Comparison of ENCODE assay signal across 9 cellular contexts in the genomic region with DNA sequence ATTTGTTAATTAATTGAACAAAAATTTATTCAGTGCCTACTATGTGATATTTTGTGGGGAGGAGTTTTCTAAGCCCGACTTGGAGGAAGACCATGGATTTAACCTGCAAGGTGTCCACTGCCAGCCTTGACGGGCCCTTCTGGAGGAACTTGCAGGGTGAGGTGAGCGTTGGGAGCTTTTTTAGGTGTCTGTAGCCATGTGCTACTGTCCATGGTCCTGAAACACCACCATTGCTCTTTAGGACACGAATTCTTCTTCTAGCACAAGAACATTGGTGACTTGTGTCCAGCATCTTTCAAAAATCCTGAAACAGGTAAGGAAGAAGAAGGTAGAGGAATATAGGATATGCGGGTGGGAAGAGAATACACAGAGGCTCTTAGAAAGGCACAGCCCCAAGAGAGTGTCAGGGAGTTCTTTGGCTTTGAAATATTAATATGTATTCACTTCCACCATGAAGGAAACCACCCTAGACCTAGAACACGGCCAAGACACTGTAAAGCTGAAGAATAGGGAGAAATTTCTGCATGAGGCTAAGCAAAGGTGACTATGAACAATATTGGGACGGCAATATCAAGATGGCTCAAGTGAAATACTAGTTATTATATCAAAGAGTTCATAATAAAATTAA. TPM values are rescaled to one million over a fixed set of nuclear protein-coding genes. Genes with fewer than 3 reads are reported as not detected.
A peak's percentile ranks its signal among the peaks of the same experiment; 100 is the strongest.
DNase-seq lines count a peak whose midpoint lies in the region; TF ChIP-seq lines count a peak whose summit lies in the region.
"Had no signal": no experiment of that assay in that cellular context is flagged by ENCODE, and none has a peak within 500 bp of the region (broad histone marks: within the 10 kb centered on the region; RNA-seq: fewer than 3 reads in every experiment).

No MANE protein-coding gene starts in this region.

- DNase-seq in NCI-H82 (lab: John Stamatoyannopoulos, UW) (peak; percentile 25), NCI-H82 treated with DMSO at 0.1 percent for 48 hours (lab: John Stamatoyannopoulos, UW; ENCODE audit: unreplicated experiment) (no peak), SJCRH30 (peak; percentile 52 to 82), cerebellar cortex (ENCODE audit: low spot score) (peak; percentile 15), non-pigmented ciliary epithelial cell (ENCODE audit: low read depth) (peak; percentile 24), NCI-H774 (lab: John Stamatoyannopoulos, UW) (no peak), suprapubic skin (ENCODE audit: low spot score in 2 of 2) (no peak), NCI-H2107 (lab: John Stamatoyannopoulos, UW) (no peak)

- no peaks in the 10 kb centered on the region for H3K4me1 ChIP-seq in SJCRH30
- no peaks in the 10 kb centered on the region for H3K4me1 ChIP-seq in suprapubic skin

- no peak for TF ChIP-seq EP300 in suprapubic skin (IDR thresholded peaks at IDR 0.05)

- no peak for TF ChIP-seq CTCF in suprapubic skin (IDR thresholded peaks at IDR 0.05)

- 23% methylated on average over 7 of the region's 7 CpGs for WGBS in suprapubic skin

- no peaks in the 10 kb centered on the region for H3K9me3 ChIP-seq in SJCRH30 (replicated peaks)
- H3K9me3 ChIP-seq in suprapubic skin, result no peaks in the 10 kb centered on the region

- no peak for TF ChIP-seq POLR2A in suprapubic skin (IDR thresholded peaks at IDR 0.05)

- H3K27ac ChIP-seq in SJCRH30 (no peak overlapping the region), suprapubic skin (no peak overlapping the region)

- no peak overlapping the region for H3K4me3 ChIP-seq in SJCRH30
- no peak overlapping the region for H3K4me3 ChIP-seq in suprapubic skin

- no peaks in the 10 kb centered on the region for H3K36me3 ChIP-seq in SJCRH30
- no peaks in the 10 kb centered on the region for H3K36me3 ChIP-seq in suprapubic skin

- H3K27me3 ChIP-seq in SJCRH30 (no peaks in the 10 kb centered on the region; the same call in 1 of the 2 replicates), suprapubic skin (peaks cover 21% of the 10 kb centered on the region)

RNA-seq across cellular contexts. Expression of gene OR4D1, which starts 27.9 kb away (rescaled TPM):
- not detected in 2 replicates for total RNA-seq in SJCRH30 (2014; rRNA removed; shearing (Covaris generic))
- not detected for total RNA-seq in suprapubic skin
- total RNA-seq: right cardiac atrium had no signal

RNA-seq across cellular contexts. Expression of gene DYNLL2, which starts 37.1 kb away (rescaled TPM):
- 14.4 and 16.0 TPM in 2 replicates for total RNA-seq in SJCRH30 (2014; rRNA removed; shearing (Covaris generic))
- total RNA-seq in suprapubic skin, result 10 to 100 TPM; 14.6 to 22.4 (median 16.5) TPM

RNA-seq across cellular contexts. Expression of gene OR4D2, which starts 46.5 kb away (rescaled TPM):
- 0.08 TPM in 1 of 2 replicates, not detected in the other for total RNA-seq in SJCRH30 (2014; rRNA removed; shearing (Covaris generic))
- not detected for total RNA-seq in suprapubic skin
- total RNA-seq: right cardiac atrium had no signal

Comparison
In these comparisons a context has a peak if more than half of its experiments do, and no peak if none do; other contexts are left out.
1. DNase-seq: peak in NCI-H82 (single experiment), SJCRH30 (2 of 2), cerebellar cortex (single experiment) and non-pigmented ciliary epithelial cell (single experiment); none in NCI-H82 treated with DMSO at 0.1 percent for 48 hours (single experiment), NCI-H774 (single experiment), suprapubic skin (0 of 2) and NCI-H2107 (single experiment).